Comparison of ENCODE assay signal across 8 cellular contexts in the genomic region with DNA sequence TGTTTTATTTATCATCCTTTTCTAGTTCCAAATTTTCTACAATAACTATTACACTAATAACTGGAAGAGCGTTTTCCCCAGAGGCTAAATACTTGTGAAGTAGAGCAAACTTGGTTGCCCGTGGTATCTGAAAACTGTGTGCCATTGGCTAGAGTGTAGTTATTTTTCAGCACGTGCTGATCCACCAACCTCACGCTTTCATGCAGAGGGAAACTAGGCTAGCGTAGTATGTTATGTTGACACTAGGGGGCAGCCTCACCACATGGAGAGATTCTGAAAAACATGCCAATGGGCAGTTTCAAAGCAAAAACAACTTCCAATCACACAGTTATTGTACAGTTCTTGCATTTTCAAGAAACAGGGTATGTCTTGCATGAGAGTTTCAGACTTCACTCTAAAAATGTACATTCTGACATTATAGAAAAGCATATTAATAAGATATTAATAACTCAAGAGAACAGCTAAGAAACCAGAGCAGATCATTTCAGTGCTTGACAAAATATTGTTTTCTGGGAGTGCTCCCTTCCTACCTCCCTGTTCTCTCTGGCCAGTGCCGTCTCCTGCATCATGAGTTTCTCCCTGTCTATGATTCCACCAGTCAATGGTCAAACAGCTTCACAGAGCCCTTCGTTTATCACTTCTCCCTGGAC. TPM values are rescaled to one million over a fixed set of nuclear protein-coding genes. Genes with fewer than 3 reads are reported as not detected.
DNase-seq lines count a peak whose midpoint lies in the region; ATAC-seq lines count a peak whose summit lies in the region.

No MANE protein-coding gene starts in this region.

- peak overlapping the region; percentile 51 for H3K56ac ChIP-seq in mesendoderm (ENCODE audit: low read length)

- H3K4me1 Mint-ChIP-seq in activated CD4-positive, alpha-beta memory T cell treated with anti-CD3 and anti-CD28 coated beads for 36 hours (ENCODE audit: low read depth) = peaks cover 2% of the 10 kb centered on the region
- peaks cover 0 to 5% of the 10 kb centered on the region in 2 donors for H3K4me1 Mint-ChIP-seq in effector memory CD8-positive, alpha-beta T cell (ENCODE audit: low read depth in 2 of 2)

- no peak overlapping the region for H3K4me3 ChIP-seq in mesendoderm (ENCODE audit: low read length)

- no peak overlapping the region for H3K27ac ChIP-seq in mesendoderm (ENCODE audit: low read depth, low read length)

- H3K27me3 ChIP-seq in mesendoderm (ENCODE audit: insufficient read depth, low read length, poor library complexity) = no peaks in the 10 kb centered on the region

- H3K79me1 ChIP-seq in mesendoderm (ENCODE audit: low read length) = peaks cover 15% of the 10 kb centered on the region

- H3K79me2 ChIP-seq in mesendoderm (ENCODE audit: control insufficient read depth, insufficient read depth, low read length) = no peaks in the 10 kb centered on the region

- CTCF ChIA-PET in activated CD4-positive, alpha-beta memory T cell treated with anti-CD3 and anti-CD28 coated beads for 36 hours (lab: Charles Lee) = interaction anchor here (0.6 to 2.9 kb wide), 21 partner anchors 11 to 759 kb away, joined by 3 to 17 read pairs (median 3); no protein-coding TSS in a partner anchor

- intact Hi-C loops in activated CD4-positive, alpha-beta memory T cell treated with anti-CD3 and anti-CD28 coated beads for 36 hours (cut with micrococcal nuclease) = loop anchor here (5.0 kb wide), 1 partner anchor 72 kb away; no protein-coding TSS in a partner anchor

- POLR2A ChIA-PET in activated CD4-positive, alpha-beta memory T cell treated with anti-CD3 and anti-CD28 coated beads for 36 hours (lab: Charles Lee) = no interaction called here

- no peak overlapping the region for H2BK5ac ChIP-seq in mesendoderm (ENCODE audit: low read length)

- no peak overlapping the region for H4K8ac ChIP-seq in mesendoderm (ENCODE audit: low read depth, low read length)

- H3K23ac ChIP-seq in mesendoderm (ENCODE audit: low read length) = no peak overlapping the region

- H3K27me3 Mint-ChIP-seq in activated CD4-positive, alpha-beta memory T cell treated with anti-CD3 and anti-CD28 coated beads for 36 hours = no peaks in the 10 kb centered on the region
- H3K27me3 Mint-ChIP-seq in effector memory CD8-positive, alpha-beta T cell = peaks cover 10 to 18% of the 10 kb centered on the region in 2 donors

- no peak overlapping the region for H3K27ac Mint-ChIP-seq in activated CD4-positive, alpha-beta memory T cell treated with anti-CD3 and anti-CD28 coated beads for 36 hours
- H3K27ac Mint-ChIP-seq in effector memory CD8-positive, alpha-beta T cell = no peak overlapping the region

- DNase-seq in EH (ENCODE audit: low read depth) (peak; percentile 71), NCI-H774 (lab: John Stamatoyannopoulos, UW) (peak; percentile 16), mesendoderm (peak; percentile 73), 8988T (no peak)
- peak; percentile 73 for DNase-seq in activated CD4-positive, alpha-beta memory T cell treated with anti-CD3 and anti-CD28 coated beads for 36 hours
- peak; percentile 53 to 61 (median 55) for DNase-seq in effector memory CD8-positive, alpha-beta T cell
- DNase-seq in stimulated activated CD8-positive, alpha-beta memory T cell treated with anti-CD3 and anti-CD28 coated beads, Interleukin-7, amount 100 ng/mL, for 4 hours (ENCODE audit: low read depth in 2 of 2) = peak; percentile 12 to 31

- no CpG with 5 or more reads among the region's 7 CpGs for WGBS in mesendoderm (ENCODE audit: extremely low coverage, insufficient coverage, low lambda C conversion rate)

- H3K36me3 Mint-ChIP-seq in activated CD4-positive, alpha-beta memory T cell treated with anti-CD3 and anti-CD28 coated beads for 36 hours = no peaks in the 10 kb centered on the region
- no peaks in the 10 kb centered on the region for H3K36me3 Mint-ChIP-seq in effector memory CD8-positive, alpha-beta T cell (ENCODE audit: insufficient read depth)

- peak overlapping the region; percentile 39 for H3K4ac ChIP-seq in mesendoderm (ENCODE audit: low read depth, low read length)

- peaks cover 2% of the 10 kb centered on the region for H3K4me1 ChIP-seq in mesendoderm (ENCODE audit: control insufficient read depth, low read depth, low read length)

- no peak overlapping the region for H4K5ac ChIP-seq in mesendoderm (ENCODE audit: low read length)

- H3K36me3 ChIP-seq in mesendoderm (ENCODE audit: control insufficient read depth, insufficient read depth, low read length) = peaks cover 27% of the 10 kb centered on the region

- H3K9ac ChIP-seq in mesendoderm (ENCODE audit: low read length) = no peak overlapping the region

- no peak overlapping the region for H2BK15ac ChIP-seq in mesendoderm (replicated peaks; ENCODE audit: low read depth)

- no peak overlapping the region for H3K4me3 Mint-ChIP-seq in activated CD4-positive, alpha-beta memory T cell treated with anti-CD3 and anti-CD28 coated beads for 36 hours
- no peak overlapping the region for H3K4me3 Mint-ChIP-seq in effector memory CD8-positive, alpha-beta T cell

- no peak overlapping the region for H2BK120ac ChIP-seq in mesendoderm (ENCODE audit: low read depth, low read length)

- no peak overlapping the region for H3K4me2 ChIP-seq in mesendoderm (ENCODE audit: low read length)

- no peak overlapping the region for H3K18ac ChIP-seq in mesendoderm (ENCODE audit: low read length)

- peak; percentile 75 for ATAC-seq in HG03159 (IDR thresholded peaks at IDR 0.05; ENCODE audit: unreplicated experiment)
- ATAC-seq in effector memory CD8-positive, alpha-beta T cell (replicated peaks) = peak; percentile 74

- no peak overlapping the region for H2AK5ac ChIP-seq in mesendoderm (ENCODE audit: low read length)

- no peaks in the 10 kb centered on the region for H3K9me3 Mint-ChIP-seq in activated CD4-positive, alpha-beta memory T cell treated with anti-CD3 and anti-CD28 coated beads for 36 hours
- H3K9me3 Mint-ChIP-seq in effector memory CD8-positive, alpha-beta T cell = no peaks in the 10 kb centered on the region

RNA-seq across cellular contexts. Expression of a gene that starts 39.7 kb away (rescaled TPM):
- total RNA-seq in activated CD4-positive, alpha-beta memory T cell treated with anti-CD3 and anti-CD28 coated beads for 36 hours = not detected
- polyA plus RNA-seq in mesendoderm (2013, experiment 1 of 2) = 0.49 TPM
- 0.56 TPM for polyA plus RNA-seq in mesendoderm (2013, experiment 2 of 2)
